8 cellular contexts compared by ENCODE assay signal in genomic region chr15:40440300-40441011, GRCh38. TPM values are rescaled to one million over a fixed set of nuclear protein-coding genes. Genes with fewer than 3 reads are reported as not detected.
DNase-seq lines count a peak whose midpoint lies in the region; ATAC-seq, FAIRE-seq and TF ChIP-seq lines count a peak whose summit lies in the region.

Gene BAHD1 (plus strand): TSS chr15:40440953. CDS start chr15:40458465, 17,512 bp downstream.

- peak within 1 kb of the TSS; percentile 91 for H3K4me3 Mint-ChIP-seq in nephron progenitor cell
- H3K4me3 Mint-ChIP-seq in stimulated activated naive CD8-positive, alpha-beta T cell treated with anti-CD3 and anti-CD28 coated beads, Interleukin-15, amount 100 ng/mL, for 72 hours = peak within 1 kb of the TSS; percentile 95 to 98

- 0 out of 2 replicates have a peak, but pooled peaks have one; percentile 24 for TF ChIP-seq POLR2A in H54 (IDR thresholded peaks at IDR 0.05; ENCODE audit: low read depth, low read length)
- peak; percentile 57 for TF ChIP-seq POLR2A in Raji (IDR thresholded peaks at IDR 0.05; ENCODE audit: insufficient read depth, low read depth, low read length)

- no peak for TF ChIP-seq CTCF in Loucy (conservative IDR thresholded peaks at IDR 0.05; ENCODE audit: low read length)
- TF ChIP-seq CTCF in fibroblast of the aortic adventitia (IDR thresholded peaks at IDR 0.05; ENCODE audit: insufficient read depth, low read length) = peak; percentile 11
- no peak for TF ChIP-seq CTCF in nephron progenitor cell (IDR thresholded peaks at IDR 0.05)

- no peaks in the 10 kb centered on the region for H3K36me3 Mint-ChIP-seq in nephron progenitor cell (ENCODE audit: low read depth)

- H3K9me2 ChIP-seq in Loucy (replicated peaks; ENCODE audit: low read depth, low read length) = no peaks in the 10 kb centered on the region

- peak; percentile 87 for ATAC-seq in stimulated activated naive CD8-positive, alpha-beta T cell treated with anti-CD3 and anti-CD28 coated beads, Interleukin-15, amount 100 ng/mL, for 72 hours

- no peaks in the 10 kb centered on the region for H3F3A ChIP-seq in Loucy (ENCODE audit: low read depth)

- H3K9me3 ChIP-seq in Loucy (ENCODE audit: insufficient read depth, low read depth, low read length) = no peaks in the 10 kb centered on the region

- H2AFZ ChIP-seq in Loucy (ENCODE audit: low read length) = peak within 1 kb of the TSS; percentile 76

- peaks cover 48% of the 10 kb centered on the region for H3K79me2 ChIP-seq in Loucy (ENCODE audit: insufficient read depth, low read length)

- peak; percentile 94 for DNase-seq in ELF-1 (ENCODE audit: low read depth, low spot score)
- DNase-seq in H54 (ENCODE audit: insufficient read length, low spot score) = peak; percentile 100
- DNase-seq in activated T-helper 9 cell treated with anti-CD3 and anti-CD28 coated beads, Interleukin-2, amount 50 U/mL, for 16 hours (ENCODE audit: low read depth) = peak; percentile 92
- peak; percentile 91 for DNase-seq in fibroblast of the aortic adventitia (ENCODE audit: low read depth)
- DNase-seq in nephron progenitor cell = peak; percentile 96
- DNase-seq in stimulated activated naive CD8-positive, alpha-beta T cell treated with anti-CD3 and anti-CD28 coated beads, Interleukin-15, amount 100 ng/mL, for 72 hours = peak; percentile 94 to 95

- no peaks in the 10 kb centered on the region for H3K9me3 Mint-ChIP-seq in nephron progenitor cell
- H3K9me3 Mint-ChIP-seq in stimulated activated naive CD8-positive, alpha-beta T cell treated with anti-CD3 and anti-CD28 coated beads, Interleukin-15, amount 100 ng/mL, for 72 hours = no peaks in the 10 kb centered on the region

- H3K4me1 Mint-ChIP-seq in nephron progenitor cell = peaks cover 78% of the 10 kb centered on the region
- peaks cover 78% of the 10 kb centered on the region for H3K4me1 Mint-ChIP-seq in stimulated activated naive CD8-positive, alpha-beta T cell treated with anti-CD3 and anti-CD28 coated beads, Interleukin-15, amount 100 ng/mL, for 72 hours

- H3K4me1 ChIP-seq in Loucy (ENCODE audit: insufficient read depth, low read length, poor library complexity, severe bottlenecking) = peaks cover 42% of the 10 kb centered on the region

- H3K4me2 ChIP-seq in Loucy (ENCODE audit: low read depth, low read length, poor library complexity, severe bottlenecking) = peak within 1 kb of the TSS; percentile 98

- peak within 1 kb of the TSS; percentile 80 for H3K27ac Mint-ChIP-seq in nephron progenitor cell
- H3K27ac Mint-ChIP-seq in stimulated activated naive CD8-positive, alpha-beta T cell treated with anti-CD3 and anti-CD28 coated beads, Interleukin-15, amount 100 ng/mL, for 72 hours = peak within 1 kb of the TSS; percentile 87 to 93

- H3K4me3 ChIP-seq in Loucy (ENCODE audit: low read length, poor library complexity, severe bottlenecking) = peak within 1 kb of the TSS; percentile 85
- peak within 1 kb of the TSS; percentile 72 for H3K4me3 ChIP-seq in fibroblast of the aortic adventitia (ENCODE audit: low read depth, low read length)

- peaks cover 22% of the 10 kb centered on the region for H3K27me3 Mint-ChIP-seq in nephron progenitor cell (ENCODE audit: low read depth, poor library complexity)
- H3K27me3 Mint-ChIP-seq in stimulated activated naive CD8-positive, alpha-beta T cell treated with anti-CD3 and anti-CD28 coated beads, Interleukin-15, amount 100 ng/mL, for 72 hours = peaks cover 49% of the 10 kb centered on the region

- FAIRE-seq in H54 (lab: Jason Lieb, UNC) = no peak

- H3K9ac ChIP-seq in Loucy (ENCODE audit: low read depth, low read length, poor library complexity, severe bottlenecking) = peak within 1 kb of the TSS; percentile 90

- H4K20me1 ChIP-seq in Loucy (ENCODE audit: insufficient read depth, low read length, poor library complexity, severe bottlenecking) = peaks cover 36% of the 10 kb centered on the region

- no peaks in the 10 kb centered on the region for H3K36me3 ChIP-seq in Loucy (ENCODE audit: insufficient read depth, low read length)

- no peaks in the 10 kb centered on the region for H3K27me3 ChIP-seq in Loucy (ENCODE audit: insufficient read depth, low read length, poor library complexity, severe bottlenecking)

RNA-seq across cellular contexts. Expression of gene BAHD1, which starts in this region (rescaled TPM):
- 9.0 and 14.4 TPM in 2 replicates for total RNA-seq in fibroblast of the aortic adventitia (ENCODE audit: low replicate concordance)

Comparison
In these comparisons a context has a peak if more than half of its experiments do, and no peak if none do; other contexts are left out.
1. Peak in every context shown above with its lines: DNase-seq, ATAC-seq and H3K4me3 ChIP-seq.